23 cellular contexts compared by ENCODE assay signal in genomic region chr16:10969615-10970014, GRCh38. TPM values are rescaled to one million over a fixed set of nuclear protein-coding genes. Genes with fewer than 3 reads are reported as not detected.
A peak's percentile ranks its signal among the peaks of the same experiment; 100 is the strongest.
DNase-seq lines count a peak whose midpoint lies in the region; ATAC-seq, FAIRE-seq and TF ChIP-seq lines count a peak whose summit lies in the region.
"Had no signal": no experiment of that assay in that cellular context is flagged by ENCODE, and none has a peak within 500 bp of the region (broad histone marks: within the 10 kb centered on the region; RNA-seq: fewer than 3 reads in every experiment).

No MANE protein-coding gene starts in this region.

- POLR2A ChIA-PET in K562 (lab: Yijun Ruan, JAX), result interaction anchor here (1.0 kb wide), 1 partner anchor 286 kb away, joined by 3 read pairs; the partner anchor contains the start of gene SOCS1
- POLR2A ChIA-PET in CD4-positive, alpha-beta T cell (lab: Charles Lee), result interaction anchor here (0.8 kb wide), 1 partner anchor 286 kb away, joined by 3 read pairs; the partner anchor contains the start of gene SOCS1

- CTCF ChIA-PET in K562 (lab: Yijun Ruan, JAX; ENCODE audit: low intra/inter-chr PET ratio), result interaction anchor here (4.7 kb wide), 1 partner anchor 288 kb away, joined by 58 read pairs; the partner anchor contains the start of gene SOCS1
- CTCF ChIA-PET in CD4-positive, alpha-beta T cell (lab: Charles Lee), result interaction anchor here (0.5 to 1.7 kb wide), 3 partner anchors 286 to 748 kb away, joined by 3 read pairs; partner anchors contain the start of gene SOCS1

- no peaks in the 10 kb centered on the region for H3K27me3 Mint-ChIP-seq in stimulated activated naive CD8-positive, alpha-beta T cell treated with anti-CD3 and anti-CD28 coated beads, Interleukin-15, Interleukin-2, amounts not matched to agents 100 ng/mL and 50 ng/mL, for 24 hours
- no peaks in the 10 kb centered on the region for H3K27me3 Mint-ChIP-seq in CD4-positive, alpha-beta T cell
- H3K27me3 Mint-ChIP-seq: CD8-positive, alpha-beta memory T cell had no signal

- TF ChIP-seq POLR2A in K562 (conservative IDR thresholded peaks at IDR 0.05), result no peak

- peaks cover 67% of the 10 kb centered on the region for H3K36me3 Mint-ChIP-seq in stimulated activated naive CD8-positive, alpha-beta T cell treated with anti-CD3 and anti-CD28 coated beads, Interleukin-15, Interleukin-2, amounts not matched to agents 100 ng/mL and 50 ng/mL, for 24 hours (ENCODE audit: low read depth)
- peaks cover 57% of the 10 kb centered on the region for H3K36me3 Mint-ChIP-seq in CD4-positive, alpha-beta T cell (ENCODE audit: low read depth)

- peaks cover 53% of the 10 kb centered on the region for H3K36me3 ChIP-seq in K562 (ENCODE audit: control insufficient read depth, insufficient read depth, low read length)

- ATAC-seq in stimulated activated naive CD8-positive, alpha-beta T cell treated with anti-CD3 and anti-CD28 coated beads, Interleukin-15, Interleukin-2, amounts not matched to agents 100 U/mL and 50 U/mL, for 24 hours, result no peak
- ATAC-seq in K562 (no peak), GM21529 (IDR thresholded peaks at IDR 0.05; ENCODE audit: unreplicated experiment) (no peak)
- ATAC-seq in CD4-positive, alpha-beta T cell (ENCODE audit: poor library complexity), result no peak

- in situ Hi-C loops in KBM-7 (cut with MboI; ENCODE audit: low pct_unique_long_range_greater_than_20kb, low sequenced_read_pairs) (loop anchor here (10.0 to 25.0 kb wide), 3 partner anchors 395 to 718 kb away; no protein-coding TSS in a partner anchor), K562 (cut with MboI) (loop anchor here (5.0 to 25.0 kb wide), 3 partner anchors 393 to 693 kb away; partner anchors contain the start of gene SNN)

- no peak for TF ChIP-seq EP300 in K562 (IDR thresholded peaks at IDR 0.05; ENCODE audit: low read length)

- no peak overlapping the region for H2AFZ ChIP-seq in K562 (ENCODE audit: low read depth, low read length)
- H2AFZ ChIP-seq: PC-9 had no signal

- BruUV-seq in K562 (replicated peaks; lab: Mats Ljungman, UMichigan), result no TSS peak

- 42% methylated on average over 1 of the region's 1 CpG for WGBS in K562 (ENCODE audit: insufficient coverage, low coverage, missing lambda C conversion rate)

- intact Hi-C loops in K562 (cut with micrococcal nuclease), result loop anchor here (5.0 kb wide), 1 partner anchor 193 kb away; no protein-coding TSS in a partner anchor
- intact Hi-C loops in CD4-positive, alpha-beta T cell (cut with DNase I, micrococcal nuclease), result loop anchor here (1.0 to 10.0 kb wide), 4 partner anchors 287 to 845 kb away; partner anchors contain the start of gene SOCS1 (in 1 of the 2)

- no peaks in the 10 kb centered on the region for H3K9me3 ChIP-seq in K562 (replicated peaks; ENCODE audit: control insufficient read depth, insufficient read depth, low read depth, low read length)
- H3K9me3 ChIP-seq in CD4-positive, alpha-beta T cell (ENCODE audit: control insufficient read depth, low read length), result no peaks in the 10 kb centered on the region
- H3K9me3 ChIP-seq: HAP-1 had no signal

- peaks cover 64% of the 10 kb centered on the region for H3K4me1 Mint-ChIP-seq in stimulated activated naive CD8-positive, alpha-beta T cell treated with anti-CD3 and anti-CD28 coated beads, Interleukin-15, Interleukin-2, amounts not matched to agents 100 ng/mL and 50 ng/mL, for 24 hours (ENCODE audit: low read depth)
- H3K4me1 Mint-ChIP-seq in CD4-positive, alpha-beta T cell (ENCODE audit: low read depth), result peaks cover 41% of the 10 kb centered on the region

- H3K4me1 ChIP-seq in K562 (replicated peaks in 1 of 2; ENCODE audit: control insufficient read depth in 2 of 2, insufficient read depth in 2 of 2, low read length in 2 of 2), result peaks cover 27 to 35% of the 10 kb centered on the region in 2 experiments

- peaks cover 4% of the 10 kb centered on the region for H3K9me1 ChIP-seq in K562 (ENCODE audit: control insufficient read depth, insufficient read depth, low read length)

- H3K4me3 ChIP-seq in K562, result no peak overlapping the region
- H3K4me3 ChIP-seq: HAP-1, PC-9 had no signal

- TF ChIP-seq CTCF in K562 (IDR thresholded peaks at IDR 0.05 in 2 of 3, conservative IDR thresholded peaks at IDR 0.05 in 1 of 3; ENCODE audit: insufficient read depth in 2 of 3, low read depth in 1 of 3, low read length in 3 of 3), result no peak
- no peak for TF ChIP-seq CTCF in CD4-positive, alpha-beta T cell (IDR thresholded peaks at IDR 0.05)

- H4K20me1 ChIP-seq in K562 (replicated peaks; ENCODE audit: control insufficient read depth, insufficient read depth, low read length), result 0 out of 2 replicates have a peak, but pooled peaks cover 6% of the 10 kb centered on the region

- DNase-seq in stimulated activated naive CD8-positive, alpha-beta T cell treated with anti-CD3 and anti-CD28 coated beads, Interleukin-15, Interleukin-2, amounts not matched to agents 100 U/mL and 50 U/mL, for 24 hours, result no peak
- peak; percentile 51 for DNase-seq in KBM-7
- DNase-seq in K562 (ENCODE audit: extremely low read depth in 1 of 4, low spot score in 3 of 4), result no peak
- no peak for DNase-seq in CD4-positive, alpha-beta T cell
- no peak for DNase-seq in activated CD4-positive, alpha-beta T cell treated with anti-CD3 and anti-CD28 coated beads for 48 hours
- DNase-seq: C1 segment of cervical spinal cord; CD8-positive, alpha-beta memory T cell; DMS 273 treated with DMSO at 0.1 percent for 48 hours; DMS79; EL; GOT3; HFFc6; NCI-H2029; NCI-H446; NCI-H524 treated with DMSO at 0.1 percent for 48 hours; NCI-H774; PC-9; Right ventricle myocardium superior; RPMI8226 had no signal

- no peak overlapping the region for H3K4me2 ChIP-seq in K562 (ENCODE audit: insufficient read depth, low read length)
- H3K4me2 ChIP-seq: PC-9 had no signal

- H3K79me2 ChIP-seq in K562 (ENCODE audit: control insufficient read depth, insufficient read depth, low read length), result no peaks in the 10 kb centered on the region; the same call in 2 of the 3 replicates

- peak overlapping the region; percentile 38 for H3K27ac Mint-ChIP-seq in stimulated activated naive CD8-positive, alpha-beta T cell treated with anti-CD3 and anti-CD28 coated beads, Interleukin-15, Interleukin-2, amounts not matched to agents 100 ng/mL and 50 ng/mL, for 24 hours
- no peak overlapping the region for H3K27ac Mint-ChIP-seq in CD4-positive, alpha-beta T cell
- H3K27ac Mint-ChIP-seq: HFFc6; T-helper 1 cell treated with Interleukin-12 subunit alpha and Interleukin-12 subunit beta and Interleukin-4 antibody, amounts not matched to agents 30 μg/mL and 1 μg/mL, for 36 hours had no signal

- H3K27me3 ChIP-seq in K562 (ENCODE audit: control insufficient read depth in 2 of 2, insufficient read depth in 2 of 2, low read length in 2 of 2), result no peaks in the 10 kb centered on the region
- no peaks in the 10 kb centered on the region for H3K27me3 ChIP-seq in CD4-positive, alpha-beta T cell (ENCODE audit: control insufficient read depth, insufficient read depth, low read length)

- H3K9me3 Mint-ChIP-seq in stimulated activated naive CD8-positive, alpha-beta T cell treated with anti-CD3 and anti-CD28 coated beads, Interleukin-15, Interleukin-2, amounts not matched to agents 100 ng/mL and 50 ng/mL, for 24 hours, result peaks cover 9% of the 10 kb centered on the region
- H3K9me3 Mint-ChIP-seq in CD4-positive, alpha-beta T cell, result no peaks in the 10 kb centered on the region
- H3K9me3 Mint-ChIP-seq: CD8-positive, alpha-beta memory T cell; HFFc6 had no signal

- H3K9ac ChIP-seq in K562 (ENCODE audit: insufficient read depth in 1 of 2, low read depth in 2 of 2, low read length in 2 of 2), result no peak overlapping the region

- no peak overlapping the region for H3K4me3 Mint-ChIP-seq in stimulated activated naive CD8-positive, alpha-beta T cell treated with anti-CD3 and anti-CD28 coated beads, Interleukin-15, Interleukin-2, amounts not matched to agents 100 ng/mL and 50 ng/mL, for 24 hours
- no peak overlapping the region for H3K4me3 Mint-ChIP-seq in CD4-positive, alpha-beta T cell
- H3K4me3 Mint-ChIP-seq: CD8-positive, alpha-beta memory T cell; HFFc6; T-helper 1 cell treated with Interleukin-12 subunit alpha and Interleukin-12 subunit beta and Interleukin-4 antibody, amounts not matched to agents 30 μg/mL and 1 μg/mL, for 36 hours had no signal

- no peak overlapping the region for H3K27ac ChIP-seq in K562 (ENCODE audit: extremely low read depth, low read depth, low read length)
- H3K27ac ChIP-seq in CD4-positive, alpha-beta T cell (ENCODE audit: low read depth, low read length), result no peak overlapping the region
- H3K27ac ChIP-seq: PC-9 had no signal

- FAIRE-seq in K562 (lab: Jason Lieb, UNC), result no peak

- TF ChIP-seq RAD21 in K562 (CRISPR knock-in tag; conservative IDR thresholded peaks at IDR 0.05 in 1 of 2, IDR thresholded peaks at IDR 0.05 in 1 of 2), result no peak

RNA-seq across cellular contexts. Expression of gene CLEC16A, which starts 25.3 kb away (rescaled TPM):
- total RNA-seq in K562 (2011; cell fraction: chromatin; rRNA removed; ENCODE audit: low replicate concordance), result 90.8 and 106 TPM in 2 replicates
- total RNA-seq in K562 (2011; cell fraction: nucleolus; rRNA removed), result 41.2 and 41.7 TPM in 2 replicates
- total RNA-seq in K562 (2011; cell fraction: nucleoplasm; rRNA removed), result 59.0 and 65.7 TPM in 2 replicates
- total RNA-seq in K562 (2014; rRNA removed) (9.8 and 13.6 TPM in 2 replicates), K562 (2014; rRNA removed; fragmentation: Illumina TruSeq; extraction: Trizol) (11.4 and 13.2 TPM in 2 replicates), K562 (2015; rRNA removed; fragmentation: Illumina TruSeq; extraction: Trizol) (8.5 and 10.0 TPM in 2 replicates), K562 (2021) (22.1 and 22.3 TPM in 2 replicates)
- polyA plus RNA-seq in K562 (2011; rRNA removed) (8.8 and 10.4 TPM in 2 replicates), K562 (2014; fragmentation: Illumina TruSeq; extraction: Trizol) (15.6 and 16.1 TPM in 2 replicates), K562 (2014; fragmentation: Nextera tagmentation; extraction: Ambion mirVana) (1 to 10 TPM in 1 of 2 experiments, under 1 TPM in 1; 1.00 to 1.4 TPM), K562 (2014; rRNA removed) (10.6 and 10.8 TPM in 2 replicates)
- polyA plus RNA-seq in K562 (2011; cell fraction: cytosol; rRNA removed), result 7.3 and 8.2 TPM in 2 replicates
- polyA plus RNA-seq in K562 (2011; cell fraction: nucleus; rRNA removed), result 13.4 and 16.9 TPM in 2 replicates
- polyA plus RNA-seq in K562 (2012), result 13.6 and 19.6 TPM in 2 replicates
- polyA minus RNA-seq in K562 (2011; rRNA and poly(A)+ RNA removed), result 35.1 and 47.1 TPM in 2 replicates
- 21.8 and 27.7 TPM in 2 replicates for polyA minus RNA-seq in K562 (2011; cell fraction: cytosol; rRNA and poly(A)+ RNA removed)
- 14.4 and 24.4 TPM in 2 replicates for polyA minus RNA-seq in K562 (2011; cell fraction: nucleus; rRNA and poly(A)+ RNA removed)
- 10 to 100 TPM; 21.7 to 22.7 TPM for total RNA-seq in CD4-positive, alpha-beta T cell

RNA-seq across cellular contexts. Expression of gene DEXI, which starts 27.3 kb away (rescaled TPM):
- 19.9 and 32.5 TPM in 2 replicates for total RNA-seq in K562 (2011; cell fraction: chromatin; rRNA removed; ENCODE audit: low replicate concordance)
- total RNA-seq in K562 (2011; cell fraction: nucleolus; rRNA removed), result 26.5 and 30.0 TPM in 2 replicates
- total RNA-seq in K562 (2011; cell fraction: nucleoplasm; rRNA removed), result 26.1 and 37.4 TPM in 2 replicates
- total RNA-seq in K562 (2014; rRNA removed), result 35.8 and 43.1 TPM in 2 replicates
- 18.2 and 22.0 TPM in 2 replicates for total RNA-seq in K562 (2014; rRNA removed; fragmentation: Illumina TruSeq; extraction: Trizol)
- total RNA-seq in K562 (2015; rRNA removed; fragmentation: Illumina TruSeq; extraction: Trizol), result 29.6 and 31.3 TPM in 2 replicates
- total RNA-seq in K562 (2021), result 33.3 and 38.2 TPM in 2 replicates
- 20.0 and 24.5 TPM in 2 replicates for polyA plus RNA-seq in K562 (2011; rRNA removed)
- 35.9 and 65.4 TPM in 2 replicates for polyA plus RNA-seq in K562 (2011; cell fraction: cytosol; rRNA removed)
- 24.2 and 31.3 TPM in 2 replicates for polyA plus RNA-seq in K562 (2011; cell fraction: nucleus; rRNA removed)
- polyA plus RNA-seq in K562 (2012), result 34.3 and 38.6 TPM in 2 replicates
- polyA plus RNA-seq in K562 (2014; fragmentation: Illumina TruSeq; extraction: Trizol), result 39.2 and 40.1 TPM in 2 replicates
- polyA plus RNA-seq in K562 (2014; fragmentation: Nextera tagmentation; extraction: Ambion mirVana), result 1 to 10 TPM; 2.9 to 3.7 TPM
- 21.1 and 31.5 TPM in 2 replicates for polyA plus RNA-seq in K562 (2014; rRNA removed)
- polyA minus RNA-seq in K562 (2011; rRNA and poly(A)+ RNA removed), result 25.2 and 29.1 TPM in 2 replicates
- polyA minus RNA-seq in K562 (2011; cell fraction: cytosol; rRNA and poly(A)+ RNA removed), result 21.8 and 24.2 TPM in 2 replicates
- polyA minus RNA-seq in K562 (2011; cell fraction: nucleus; rRNA and poly(A)+ RNA removed), result 12.3 and 19.3 TPM in 2 replicates
- total RNA-seq in CD4-positive, alpha-beta T cell, result 1 to 10 TPM; 5.8 to 7.2 TPM
